Comparison of ENCODE assay signal across 1 cellular context in genomic region chr19:40827386-40828247, GRCh38.
TF ChIP-seq lines count a peak whose summit lies in the region.

No MANE protein-coding gene starts in this region.

TF ChIP-seq in H1, 55 proteins besides CTCF, POLR2A, EP300 and RAD21:
- TF ChIP-seq KDM1A (IDR thresholded peaks at IDR 0.05; ENCODE audit: borderline replicate concordance, low read length) (peak; percentile 78; the same call in 1 of the 2 replicates), ZNF274 (IDR thresholded peaks at IDR 0.05; ENCODE audit: borderline replicate concordance, extremely low read depth, low read length) (no peak), CBX5 (IDR thresholded peaks at IDR 0.05; ENCODE audit: low read depth, low read length) (no peak)
TF ChIP-seq in H1: peak in this region for 1.
